Comparison of ENCODE assay signal across 11 cellular contexts in genomic region chr20:41509801-41510200, GRCh38.
DNase-seq lines count a peak whose midpoint lies in the region; TF ChIP-seq lines count a peak whose summit lies in the region.
"Had no signal": no experiment of that assay in that cellular context is flagged by ENCODE, and none has a peak within 500 bp of the region (broad histone marks: within the 10 kb centered on the region; RNA-seq: fewer than 3 reads in every experiment).

No MANE protein-coding gene starts in this region.

- H2BK15ac ChIP-seq in mesenchymal stem cell (ENCODE audit: low read depth, poor library complexity, severe bottlenecking) = no peak overlapping the region

- H2AK5ac ChIP-seq in mesenchymal stem cell (ENCODE audit: low read length, severe bottlenecking) = peak overlapping the region; percentile 15

- no peaks in the 10 kb centered on the region for H3K9me3 ChIP-seq in fibroblast of lung (ENCODE audit: control insufficient read depth, insufficient read depth, low read depth, low read length)
- H3K9me3 ChIP-seq in mesenchymal stem cell (ENCODE audit: control insufficient read depth, low read length) = no peaks in the 10 kb centered on the region
- H3K9me3 ChIP-seq in tibial artery = peaks cover 0 to 4% (median 0%) of the 10 kb centered on the region in 3 donors

- H3K4me1 ChIP-seq in fibroblast of lung (ENCODE audit: control insufficient read depth, extremely low read depth, insufficient read depth, low read length) (peaks cover 13% of the 10 kb centered on the region), mesenchymal stem cell (ENCODE audit: control insufficient read depth, insufficient read depth, low read depth, low read length) (peaks cover 11% of the 10 kb centered on the region), tibial artery (peaks cover 0 to 36% (median 23%) of the 10 kb centered on the region in 4 donors)

- H4K8ac ChIP-seq in mesenchymal stem cell (ENCODE audit: low read length) = no peak overlapping the region

- H3K36me3 ChIP-seq in fibroblast of lung (ENCODE audit: control insufficient read depth, insufficient read depth, low read length) (peaks cover 3% of the 10 kb centered on the region), mesenchymal stem cell (ENCODE audit: control insufficient read depth in 1 of 2, insufficient read depth in 2 of 2, low read depth in 1 of 2, low read length in 2 of 2) (peaks cover 13 to 48% of the 10 kb centered on the region in 2 experiments), tibial artery (peaks cover 7 to 28% (median 25%) of the 10 kb centered on the region in 3 donors)

- 75% methylated on average over 4 of the region's 4 CpGs for WGBS in mesenchymal stem cell

- H3K4me3 ChIP-seq in fibroblast of lung (replicated peaks in 1 of 4; ENCODE audit: control extremely low read depth in 1 of 4, insufficient read depth in 1 of 4, low read depth in 3 of 4, low read length in 4 of 4) = no peak overlapping the region
- H3K4me3 ChIP-seq in mesenchymal stem cell (ENCODE audit: insufficient read depth in 1 of 2, low read depth in 1 of 2, low read length in 2 of 2) = peak overlapping the region in 1 of 2 experiments; percentile 3
- H3K4me3 ChIP-seq in tibial artery = no peak overlapping the region

- H4K91ac ChIP-seq in mesenchymal stem cell (ENCODE audit: low read length) = no peak overlapping the region

- no peak overlapping the region for H2BK120ac ChIP-seq in mesenchymal stem cell (ENCODE audit: low read depth, low read length)

- no peak overlapping the region for H3K18ac ChIP-seq in mesenchymal stem cell (ENCODE audit: low read depth in 1 of 2, low read length in 2 of 2)

- no peak overlapping the region for H2BK5ac ChIP-seq in mesenchymal stem cell (ENCODE audit: low read depth, low read length, poor library complexity, severe bottlenecking)

- no peak overlapping the region for H3K14ac ChIP-seq in mesenchymal stem cell (ENCODE audit: low read length in 2 of 2)

- no peak overlapping the region for H3K23ac ChIP-seq in mesenchymal stem cell (ENCODE audit: low read length in 2 of 2)

- H4K20me1 ChIP-seq in fibroblast of lung (ENCODE audit: control insufficient read depth, extremely low read depth, insufficient read depth, low read length) = no peaks in the 10 kb centered on the region

- H3K27ac ChIP-seq in fibroblast of lung (ENCODE audit: insufficient read depth, low read length) (peak overlapping the region; percentile 43), mesenchymal stem cell (ENCODE audit: low read length, poor library complexity, severe bottlenecking) (no peak overlapping the region), tibial artery (peak overlapping the region; percentile 39 to 54)
- H3K27ac ChIP-seq: HL-60 had no signal

- H3K9ac ChIP-seq in fibroblast of lung (ENCODE audit: insufficient read depth, low read length) (no peak overlapping the region), mesenchymal stem cell (ENCODE audit: low read length) (peak overlapping the region; percentile 7)

- no peak overlapping the region for H2BK12ac ChIP-seq in mesenchymal stem cell (ENCODE audit: low read length in 2 of 2)

- H3K79me2 ChIP-seq in fibroblast of lung (ENCODE audit: control insufficient read depth, insufficient read depth, low read length) = no peaks in the 10 kb centered on the region

- intact Hi-C loops in tibial artery (cut with DNase I; ENCODE audit: low total_unique reads) = loop anchor here (10.0 kb wide), 1 partner anchor 185 kb away; no protein-coding TSS in a partner anchor

- peak; percentile 39 for DNase-seq in DMS53 (lab: John Stamatoyannopoulos, UW)
- DNase-seq in DMS53 treated with DMSO at 0.1 percent for 48 hours (lab: John Stamatoyannopoulos, UW; ENCODE audit: unreplicated experiment) = no peak
- peak; percentile 41 to 61 for DNase-seq in fibroblast of lung (ENCODE audit: low read depth in 2 of 2)
- DNase-seq in mesenchymal stem cell = peak; percentile 77
- peak; percentile 49 to 68 for DNase-seq in tibial artery
- DNase-seq in SK-N-DZ (ENCODE audit: low spot score) = no peak
- DNase-seq in OCI-M2 (lab: John Stamatoyannopoulos, UW; ENCODE audit: unreplicated experiment) = no peak
- DNase-seq in DMS79 treated with DMSO at 0.1 percent for 48 hours (lab: John Stamatoyannopoulos, UW) = no peak
- DNase-seq: 8988T, NCI-H187 had no signal

- TF ChIP-seq CTCF in fibroblast of lung (conservative IDR thresholded peaks at IDR 0.05 in 1 of 2, IDR thresholded peaks at IDR 0.05 in 1 of 2; ENCODE audit: low read depth in 1 of 2, low read length in 2 of 2) (no peak), tibial artery (IDR thresholded peaks at IDR 0.05) (no peak)

- no peak overlapping the region for H3K4ac ChIP-seq in mesenchymal stem cell (ENCODE audit: low read depth in 1 of 2, low read length in 2 of 2)

- H3K27me3 ChIP-seq in fibroblast of lung (ENCODE audit: control insufficient read depth, insufficient read depth, low read length) (no peaks in the 10 kb centered on the region), mesenchymal stem cell (ENCODE audit: control insufficient read depth in 1 of 2, insufficient read depth in 1 of 2, low read length in 2 of 2) (no peaks in the 10 kb centered on the region), tibial artery (no peaks in the 10 kb centered on the region)

- H2AFZ ChIP-seq in fibroblast of lung (ENCODE audit: low read length) = no peak overlapping the region
- no peak overlapping the region for H2AFZ ChIP-seq in mesenchymal stem cell (ENCODE audit: low read depth, low read length)

- peaks cover 37% of the 10 kb centered on the region for H3K79me1 ChIP-seq in mesenchymal stem cell (replicated peaks; ENCODE audit: low read length, poor library complexity, severe bottlenecking)

- H3K4me2 ChIP-seq in fibroblast of lung (ENCODE audit: extremely low read depth, insufficient read depth, low read length) = peak overlapping the region; percentile 29
- no peak overlapping the region for H3K4me2 ChIP-seq in mesenchymal stem cell (ENCODE audit: low read length, poor library complexity, severe bottlenecking)

Comparison
In these comparisons a context has a peak if more than half of its experiments do, and no peak if none do; other contexts are left out.
1. DNase-seq: peak in DMS53 (single experiment), fibroblast of lung (2 of 2), mesenchymal stem cell (single experiment) and tibial artery (2 of 2); none in DMS53 treated with DMSO at 0.1 percent for 48 hours (single experiment), SK-N-DZ (single experiment), OCI-M2 (single experiment) and DMS79 treated with DMSO at 0.1 percent for 48 hours (single experiment).